10 cellular contexts compared by ENCODE assay signal in the genomic region with DNA sequence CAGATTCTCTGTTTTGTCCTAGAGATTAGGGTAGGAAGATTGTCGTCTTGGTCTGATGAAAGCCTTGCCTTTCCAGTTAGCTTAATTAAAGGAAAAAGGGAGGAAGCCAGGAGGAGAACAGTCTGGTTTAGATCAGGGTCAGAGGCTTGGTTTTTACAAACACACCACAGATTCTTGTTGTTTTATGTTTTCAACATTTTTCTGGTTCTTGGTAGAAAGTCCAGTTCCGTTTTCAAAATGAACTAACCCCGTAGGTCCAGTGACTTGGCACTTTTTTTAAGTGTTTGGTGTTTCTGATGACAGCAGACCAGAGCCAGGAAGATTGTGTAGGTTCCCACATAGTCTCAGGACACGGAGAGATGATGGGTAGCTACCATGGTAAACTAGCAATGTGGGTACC.
A peak's percentile ranks its signal among the peaks of the same experiment; 100 is the strongest.
DNase-seq lines count a peak whose midpoint lies in the region; ATAC-seq, FAIRE-seq and TF ChIP-seq lines count a peak whose summit lies in the region.
"Had no signal": no experiment of that assay in that cellular context is flagged by ENCODE, and none has a peak within 500 bp of the region (broad histone marks: within the 10 kb centered on the region; RNA-seq: fewer than 3 reads in every experiment).

No MANE protein-coding gene starts in this region.

- ATAC-seq in HG02884 (IDR thresholded peaks at IDR 0.05; ENCODE audit: unreplicated experiment) (peak; percentile 21), left lobe of liver (no peak)

- peaks cover 5% of the 10 kb centered on the region for H3K27me3 Mint-ChIP-seq in activated naive CD4-positive, alpha-beta T cell treated with anti-CD3 and anti-CD28 coated beads, Interleukin-2, amount 50 U/mL, for 24 hours
- H3K27me3 Mint-ChIP-seq in activated T-helper 2 cell treated with anti-CD3 and anti-CD28 coated beads, Interferon-gamma antibody, Interleukin-2, Interleukin-4, amounts not matched to agents 10 μg/mL and 5 μg/mL and 100 μg/mL, durations not matched to agents 14 hours and 24 hours and 36 hours (ENCODE audit: low read depth): no peaks in the 10 kb centered on the region
- peaks cover 26% of the 10 kb centered on the region for H3K27me3 Mint-ChIP-seq in stimulated activated naive CD8-positive, alpha-beta T cell treated with anti-CD3 and anti-CD28 coated beads, Interleukin-15, Interleukin-2, amounts not matched to agents 100 ng/mL and 50 ng/mL, for 24 hours

- no peaks in the 10 kb centered on the region for H3K4me1 Mint-ChIP-seq in activated naive CD4-positive, alpha-beta T cell treated with anti-CD3 and anti-CD28 coated beads, Interleukin-2, amount 50 U/mL, for 24 hours
- peaks cover 52% of the 10 kb centered on the region for H3K4me1 Mint-ChIP-seq in activated T-helper 2 cell treated with anti-CD3 and anti-CD28 coated beads, Interferon-gamma antibody, Interleukin-2, Interleukin-4, amounts not matched to agents 10 μg/mL and 5 μg/mL and 100 μg/mL, durations not matched to agents 14 hours and 24 hours and 36 hours (ENCODE audit: low read depth)
- H3K4me1 Mint-ChIP-seq in stimulated activated naive CD8-positive, alpha-beta T cell treated with anti-CD3 and anti-CD28 coated beads, Interleukin-15, Interleukin-2, amounts not matched to agents 100 ng/mL and 50 ng/mL, for 24 hours (ENCODE audit: low read depth): peaks cover 45% of the 10 kb centered on the region

- no peak for TF ChIP-seq POLR2A in H54 (IDR thresholded peaks at IDR 0.05; ENCODE audit: low read depth, low read length)

- no peak for DNase-seq in activated naive CD4-positive, alpha-beta T cell treated with anti-CD3 and anti-CD28 coated beads, Interleukin-2, amount 50 U/mL, for 16 hours
- no peak for DNase-seq in activated T-helper 2 cell treated with anti-CD3 and anti-CD28 coated beads, Interferon-gamma antibody, Interleukin-2, Interleukin-4, amounts not matched to agents 10 μg/mL and 5 μg/mL and 100 μg/mL, durations not matched to agents 14 hours and 24 hours and 36 hours (ENCODE audit: low spot score)
- DNase-seq in H54 (ENCODE audit: insufficient read length, low spot score) (no peak), left lobe of liver (ENCODE audit: low spot score) (no peak), kidney glomerular epithelial cell (lab: John Stamatoyannopoulos, UW) (no peak)
- DNase-seq: RPMI8226; stimulated activated CD4-positive, alpha-beta T cell treated with anti-CD3 and anti-CD28 coated beads, Interleukin-4, amount 100 ng/mL, for 24 hours had no signal

- H3K9me3 Mint-ChIP-seq in activated naive CD4-positive, alpha-beta T cell treated with anti-CD3 and anti-CD28 coated beads, Interleukin-2, amount 50 U/mL, for 24 hours: no peaks in the 10 kb centered on the region
- H3K9me3 Mint-ChIP-seq in activated T-helper 2 cell treated with anti-CD3 and anti-CD28 coated beads, Interferon-gamma antibody, Interleukin-2, Interleukin-4, amounts not matched to agents 10 μg/mL and 5 μg/mL and 100 μg/mL, durations not matched to agents 14 hours and 24 hours and 36 hours: peaks cover 40% of the 10 kb centered on the region
- peaks cover 10% of the 10 kb centered on the region for H3K9me3 Mint-ChIP-seq in stimulated activated naive CD8-positive, alpha-beta T cell treated with anti-CD3 and anti-CD28 coated beads, Interleukin-15, Interleukin-2, amounts not matched to agents 100 ng/mL and 50 ng/mL, for 24 hours

- no peak overlapping the region for H3K4me3 Mint-ChIP-seq in activated naive CD4-positive, alpha-beta T cell treated with anti-CD3 and anti-CD28 coated beads, Interleukin-2, amount 50 U/mL, for 24 hours
- peak overlapping the region; percentile 24 for H3K4me3 Mint-ChIP-seq in activated T-helper 2 cell treated with anti-CD3 and anti-CD28 coated beads, Interferon-gamma antibody, Interleukin-2, Interleukin-4, amounts not matched to agents 10 μg/mL and 5 μg/mL and 100 μg/mL, durations not matched to agents 14 hours and 24 hours and 36 hours (ENCODE audit: low read depth)
- H3K4me3 Mint-ChIP-seq in stimulated activated naive CD8-positive, alpha-beta T cell treated with anti-CD3 and anti-CD28 coated beads, Interleukin-15, Interleukin-2, amounts not matched to agents 100 ng/mL and 50 ng/mL, for 24 hours: peak overlapping the region; percentile 38

- intact Hi-C loops in activated T-helper 2 cell treated with anti-CD3 and anti-CD28 coated beads, Interferon-gamma antibody, Interleukin-2, Interleukin-4, amounts not matched to agents 10 μg/mL and 5 μg/mL and 100 μg/mL, durations not matched to agents 14 hours and 24 hours and 36 hours (cut with micrococcal nuclease): loop anchor here (1.0 to 5.0 kb wide), 3 partner anchors 11 to 138 kb away; no protein-coding TSS in a partner anchor

- FAIRE-seq in H54 (lab: Jason Lieb, UNC): no peak

- no peaks in the 10 kb centered on the region for H3K36me3 Mint-ChIP-seq in activated naive CD4-positive, alpha-beta T cell treated with anti-CD3 and anti-CD28 coated beads, Interleukin-2, amount 50 U/mL, for 24 hours
- H3K36me3 Mint-ChIP-seq in activated T-helper 2 cell treated with anti-CD3 and anti-CD28 coated beads, Interferon-gamma antibody, Interleukin-2, Interleukin-4, amounts not matched to agents 10 μg/mL and 5 μg/mL and 100 μg/mL, durations not matched to agents 14 hours and 24 hours and 36 hours (ENCODE audit: low read depth): peaks cover 26% of the 10 kb centered on the region
- H3K36me3 Mint-ChIP-seq in stimulated activated naive CD8-positive, alpha-beta T cell treated with anti-CD3 and anti-CD28 coated beads, Interleukin-15, Interleukin-2, amounts not matched to agents 100 ng/mL and 50 ng/mL, for 24 hours (ENCODE audit: low read depth): no peaks in the 10 kb centered on the region

- peak overlapping the region; percentile 33 for H3K27ac Mint-ChIP-seq in activated naive CD4-positive, alpha-beta T cell treated with anti-CD3 and anti-CD28 coated beads, Interleukin-2, amount 50 U/mL, for 24 hours
- H3K27ac Mint-ChIP-seq in activated T-helper 2 cell treated with anti-CD3 and anti-CD28 coated beads, Interferon-gamma antibody, Interleukin-2, Interleukin-4, amounts not matched to agents 10 μg/mL and 5 μg/mL and 100 μg/mL, durations not matched to agents 14 hours and 24 hours and 36 hours: peak overlapping the region; percentile 74
- H3K27ac Mint-ChIP-seq in stimulated activated naive CD8-positive, alpha-beta T cell treated with anti-CD3 and anti-CD28 coated beads, Interleukin-15, Interleukin-2, amounts not matched to agents 100 ng/mL and 50 ng/mL, for 24 hours: peak overlapping the region; percentile 75
